Comparison of ENCODE assay signal across 11 cellular contexts in the genomic region with DNA sequence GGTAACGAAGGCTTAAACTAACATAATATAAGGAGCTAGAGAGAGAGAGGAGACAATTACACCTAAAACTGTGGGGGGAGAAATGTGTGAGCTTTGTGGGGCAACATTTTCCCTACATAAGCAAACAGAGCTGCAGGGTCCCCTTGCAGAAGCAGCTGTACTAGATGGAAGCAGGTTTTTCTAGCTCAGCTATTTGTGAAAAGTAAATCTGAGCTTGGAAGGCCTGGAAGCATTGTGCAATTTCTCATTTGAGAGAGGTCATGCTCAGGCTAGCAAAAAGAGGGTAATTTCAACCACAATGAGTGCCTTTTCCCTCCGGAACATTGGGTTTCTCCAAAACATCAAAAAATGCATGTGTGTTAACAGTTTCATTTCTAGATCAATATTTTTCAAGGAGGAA.
DNase-seq lines count a peak whose midpoint lies in the region; ATAC-seq and TF ChIP-seq lines count a peak whose summit lies in the region.
"Had no signal": no experiment of that assay in that cellular context is flagged by ENCODE, and none has a peak within 500 bp of the region (broad histone marks: within the 10 kb centered on the region; RNA-seq: fewer than 3 reads in every experiment).

No MANE protein-coding gene starts in this region.

- H3K4me3 ChIP-seq in gastroesophageal sphincter (no peak overlapping the region), smooth muscle cell (no peak overlapping the region)
- H3K4me3 ChIP-seq: heart left ventricle had no signal

- H3K9me3 ChIP-seq in gastroesophageal sphincter (no peaks in the 10 kb centered on the region), smooth muscle cell (replicated peaks; ENCODE audit: low read depth) (no peaks in the 10 kb centered on the region)
- H3K9me3 ChIP-seq: heart left ventricle had no signal

- TF ChIP-seq POLR2A in gastroesophageal sphincter (IDR thresholded peaks at IDR 0.05), result no peak

- H3K27me3 ChIP-seq in gastroesophageal sphincter, result no peaks in the 10 kb centered on the region
- H3K27me3 ChIP-seq in smooth muscle cell (ENCODE audit: low read depth), result no peaks in the 10 kb centered on the region

- H3K27me3 Mint-ChIP-seq in activated CD8-positive, alpha-beta T cell treated with anti-CD3 and anti-CD28 coated beads, Interleukin-2, amount 10 ng/mL, durations not matched to agents 7 days and 5 days (ENCODE audit: low read depth), result no peaks in the 10 kb centered on the region
- no peaks in the 10 kb centered on the region for H3K27me3 Mint-ChIP-seq in activated CD8-positive, alpha-beta T cell treated with anti-CD3 and anti-CD28 coated beads for 36 hours

- WGBS in gastroesophageal sphincter (ENCODE audit: low coverage in 1 of 2), 2 donors, result 48 to 50% methylated on average over 2 of the region's 2 CpGs
- 62% methylated on average over 2 of the region's 2 CpGs for WGBS in smooth muscle cell (ENCODE audit: low lambda C conversion rate)

- H4K20me1 ChIP-seq in smooth muscle cell (ENCODE audit: low read depth), result no peaks in the 10 kb centered on the region

- no peak for TF ChIP-seq EP300 in gastroesophageal sphincter (IDR thresholded peaks at IDR 0.05)

- H3K4me1 Mint-ChIP-seq in activated CD8-positive, alpha-beta T cell treated with anti-CD3 and anti-CD28 coated beads, Interleukin-2, amount 10 ng/mL, durations not matched to agents 7 days and 5 days (ENCODE audit: low read depth), result peaks cover 58% of the 10 kb centered on the region
- H3K4me1 Mint-ChIP-seq in activated CD8-positive, alpha-beta T cell treated with anti-CD3 and anti-CD28 coated beads for 36 hours (ENCODE audit: low read depth), result peaks cover 47% of the 10 kb centered on the region

- peak overlapping the region; percentile 36 for H3K27ac Mint-ChIP-seq in activated CD8-positive, alpha-beta T cell treated with anti-CD3 and anti-CD28 coated beads, Interleukin-2, amount 10 ng/mL, durations not matched to agents 7 days and 5 days
- H3K27ac Mint-ChIP-seq in activated CD8-positive, alpha-beta T cell treated with anti-CD3 and anti-CD28 coated beads for 36 hours, result no peak overlapping the region

- no peaks in the 10 kb centered on the region for H3K79me2 ChIP-seq in smooth muscle cell (ENCODE audit: low read depth)

- H3K9me3 Mint-ChIP-seq in activated CD8-positive, alpha-beta T cell treated with anti-CD3 and anti-CD28 coated beads, Interleukin-2, amount 10 ng/mL, durations not matched to agents 7 days and 5 days (ENCODE audit: insufficient read depth), result no peaks in the 10 kb centered on the region
- H3K9me3 Mint-ChIP-seq in activated CD8-positive, alpha-beta T cell treated with anti-CD3 and anti-CD28 coated beads for 36 hours, result no peaks in the 10 kb centered on the region

- POLR2A ChIA-PET in activated CD8-positive, alpha-beta T cell treated with anti-CD3 and anti-CD28 coated beads, Interleukin-2, amount 10 ng/mL, durations not matched to agents 7 days and 5 days (lab: Charles Lee), result interaction anchor here (0.6 kb wide), 1 partner anchor 126 kb away, joined by 3 read pairs; no protein-coding TSS in a partner anchor
- POLR2A ChIA-PET in activated CD8-positive, alpha-beta T cell treated with anti-CD3 and anti-CD28 coated beads for 36 hours (lab: Charles Lee), result interaction anchor here (1.0 kb wide), 1 partner anchor 33 kb away, joined by 4 read pairs; no protein-coding TSS in a partner anchor

- H3K9ac ChIP-seq in smooth muscle cell (ENCODE audit: low read depth), result no peak overlapping the region

- DNase-seq in activated CD8-positive, alpha-beta T cell treated with anti-CD3 and anti-CD28 coated beads, Interleukin-2, amount 10 ng/mL, durations not matched to agents 7 days and 5 days, result no peak
- no peak for DNase-seq in activated CD8-positive, alpha-beta T cell treated with anti-CD3 and anti-CD28 coated beads for 36 hours
- peak; percentile 69 for DNase-seq in NCI-H69 (lab: John Stamatoyannopoulos, UW)
- no peak for DNase-seq in smooth muscle cell (lab: John Stamatoyannopoulos, UW; ENCODE audit: unreplicated experiment)
- no peak for DNase-seq in nucleus accumbens (lab: John Stamatoyannopoulos, UW)
- no peak for DNase-seq in activated CD4-positive, CD25-positive, alpha-beta regulatory T cell treated with anti-CD3 and anti-CD28 coated beads, Interleukin-2, amount 50 U/mL, for 72 hours
- DNase-seq in T-helper 9 cell, result no peak
- DNase-seq: Calu3, heart left ventricle, SHP77 had no signal

- H3K4me3 Mint-ChIP-seq in activated CD8-positive, alpha-beta T cell treated with anti-CD3 and anti-CD28 coated beads, Interleukin-2, amount 10 ng/mL, durations not matched to agents 7 days and 5 days, result no peak overlapping the region
- H3K4me3 Mint-ChIP-seq in activated CD8-positive, alpha-beta T cell treated with anti-CD3 and anti-CD28 coated beads for 36 hours, result no peak overlapping the region

- CTCF ChIA-PET in activated CD8-positive, alpha-beta T cell treated with anti-CD3 and anti-CD28 coated beads, Interleukin-2, amount 10 ng/mL, durations not matched to agents 7 days and 5 days (lab: Charles Lee), result interaction anchor here (0.9 to 3.6 kb wide), 3 partner anchors 11 to 78 kb away, joined by 3 to 25 read pairs (median 4); no protein-coding TSS in a partner anchor
- CTCF ChIA-PET in activated CD8-positive, alpha-beta T cell treated with anti-CD3 and anti-CD28 coated beads for 36 hours (lab: Charles Lee), result interaction anchor here (1.0 to 1.4 kb wide), 2 partner anchors 36 to 146 kb away, joined by 3 to 4 read pairs; no protein-coding TSS in a partner anchor

- TF ChIP-seq CTCF in activated CD8-positive, alpha-beta T cell treated with anti-CD3 and anti-CD28 coated beads for 36 hours (IDR thresholded peaks at IDR 0.05), result no peak
- no peak for TF ChIP-seq CTCF in gastroesophageal sphincter (IDR thresholded peaks at IDR 0.05)
- TF ChIP-seq CTCF in smooth muscle cell (IDR thresholded peaks at IDR 0.05; ENCODE audit: borderline replicate concordance, insufficient read depth, poor library complexity, severe bottlenecking), result no peak

- H3K4me1 ChIP-seq in gastroesophageal sphincter, result peaks cover 0 to 28% (median 11%) of the 10 kb centered on the region in 3 donors
- H3K4me1 ChIP-seq in smooth muscle cell (ENCODE audit: low read depth), result peaks cover 61% of the 10 kb centered on the region

- H3K36me3 Mint-ChIP-seq in activated CD8-positive, alpha-beta T cell treated with anti-CD3 and anti-CD28 coated beads, Interleukin-2, amount 10 ng/mL, durations not matched to agents 7 days and 5 days (ENCODE audit: low read depth), result peaks cover 4% of the 10 kb centered on the region
- no peaks in the 10 kb centered on the region for H3K36me3 Mint-ChIP-seq in activated CD8-positive, alpha-beta T cell treated with anti-CD3 and anti-CD28 coated beads for 36 hours (ENCODE audit: low read depth)

- H3F3A ChIP-seq in smooth muscle cell (ENCODE audit: low read depth), result peaks cover 2% of the 10 kb centered on the region

- H3K27ac ChIP-seq in gastroesophageal sphincter (no peak overlapping the region), smooth muscle cell (ENCODE audit: low read depth) (no peak overlapping the region)

- H3K36me3 ChIP-seq in gastroesophageal sphincter (no peaks in the 10 kb centered on the region), smooth muscle cell (ENCODE audit: low read depth) (no peaks in the 10 kb centered on the region)
- H3K36me3 ChIP-seq: heart left ventricle had no signal

- H2AFZ ChIP-seq in smooth muscle cell (ENCODE audit: low read depth), result no peak overlapping the region

- ATAC-seq in activated CD8-positive, alpha-beta T cell treated with anti-CD3 and anti-CD28 coated beads, Interleukin-2, amount 10 ng/mL, durations not matched to agents 7 days and 5 days, result no peak
- no peak for ATAC-seq in activated CD8-positive, alpha-beta T cell treated with anti-CD3 and anti-CD28 coated beads for 36 hours
- ATAC-seq in gastroesophageal sphincter, result peak; percentile 46

- intact Hi-C loops in activated CD8-positive, alpha-beta T cell treated with anti-CD3 and anti-CD28 coated beads for 36 hours (cut with micrococcal nuclease), result no loop called here

- peak overlapping the region; percentile 33 for H3K4me2 ChIP-seq in smooth muscle cell
